ENCODE assay signal across 20 cellular contexts in genomic region chrY:18788757-18789406, GRCh38. TPM values are rescaled to one million over a fixed set of nuclear protein-coding genes. Genes with fewer than 3 reads are reported as not detected.
"Had no signal": no experiment of that assay in that cellular context is flagged by ENCODE, and none has a peak within 500 bp of the region (broad histone marks: within the 10 kb centered on the region; RNA-seq: fewer than 3 reads in every experiment).

No MANE protein-coding gene starts in this region.

RNA-seq across cellular contexts. Expression of gene HSFY2, which starts 15.3 kb away (rescaled TPM):
- total RNA-seq: activated naive CD4-positive, alpha-beta T cell treated with anti-CD3 and anti-CD28 coated beads for 36 hours; activated naive CD4-positive, alpha-beta T cell treated with anti-CD3 and anti-CD28 coated beads, Interleukin-2, amount 50 U/mL, for 72 hours; activated naive CD8-positive, alpha-beta T cell treated with anti-CD3 and anti-CD28 coated beads for 36 hours; activated naive CD8-positive, alpha-beta T cell treated with anti-CD3 and anti-CD28 coated beads, Interleukin-2, amount 10 ng/mL, durations not matched to agents 7 days and 5 days; activated T-cell treated with anti-CD3 and anti-CD28 coated beads, Interleukin-2, amount 50 U/mL, for 4 hours; activated T-cell treated with anti-CD3 and anti-CD28 coated beads, Interleukin-2, amount 50 U/mL, for 72 hours; activated T-helper 1 cell treated with anti-CD3 and anti-CD28 coated beads, Interleukin-12 subunit alpha, Interleukin-12 subunit beta, Interleukin-2, Interleukin-4 antibody, amounts not matched to agents 30 ng/mL and 10 ng/mL and 1 ng/mL, durations not matched to agents 14 hours and 24 hours and 36 hours; activated T-helper 17 cell treated with anti-CD3 and anti-CD28 coated beads, Interleukin-2, amount 50 U/mL, for 72 hours; activated T-helper 2 cell treated with anti-CD3 and anti-CD28 coated beads, Interferon-gamma antibody, Interleukin-2, Interleukin-4, amounts not matched to agents 10 μg/mL and 5 μg/mL and 100 μg/mL, durations not matched to agents 14 hours and 24 hours and 36 hours; adrenal gland; aorta; ascending aorta; astrocyte; body of pancreas; breast epithelium; bronchial epithelial cell; cardiac muscle cell; cardiac septum; cerebellum; chondrocyte had no signal
- polyA plus RNA-seq: aorta, cardiac muscle cell had no signal
